Comparison of ENCODE assay signal across 8 cellular contexts in genomic region chr12:6765634-6766581, GRCh38. TPM values are rescaled to one million over a fixed set of nuclear protein-coding genes. Genes with fewer than 3 reads are reported as not detected.
A peak's percentile ranks its signal among the peaks of the same experiment; 100 is the strongest.
DNase-seq lines count a peak whose midpoint lies in the region; ATAC-seq, FAIRE-seq and TF ChIP-seq lines count a peak whose summit lies in the region.

A gene with protein sequence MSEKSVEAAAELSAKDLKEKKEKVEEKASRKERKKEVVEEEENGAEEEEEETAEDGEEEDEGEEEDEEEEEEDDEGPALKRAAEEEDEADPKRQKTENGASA (plus strand): TSS chr12:6766363. CDS start chr12:6766706, 343 bp downstream.

- H3K4me3 ChIP-seq in MG63: peak within 1 kb of the TSS; percentile 90
- peak within 1 kb of the TSS; percentile 87 for H3K4me3 ChIP-seq in SK-N-MC
- peak within 1 kb of the TSS; percentile 81 to 91 (median 86) for H3K4me3 ChIP-seq in HepG2 (replicated peaks in 1 of 3; ENCODE audit: insufficient read depth in 1 of 3, low read depth in 2 of 3, low read length in 3 of 3)

- in situ Hi-C loops in HepG2 (cut with HindIII; ENCODE audit: extremely low pct_ligation_motif_present, low pct_unique_long_range_greater_than_20kb): no loop called here

- WGBS in HepG2 (ENCODE audit: low lambda C conversion rate): 3% methylated on average over 56 of the region's 63 CpGs

- no peak for FAIRE-seq in HepG2 (lab: Jason Lieb, UNC)

- intact Hi-C loops in HepG2 (cut with micrococcal nuclease; ENCODE audit: unreplicated experiment): no loop called here

- no peak for TF ChIP-seq EP300 in HepG2 (IDR thresholded peaks at IDR 0.05; ENCODE audit: low read depth in 2 of 2, low read length in 2 of 2)
- no peak for TF ChIP-seq EP300 in HepG2 (CRISPR knock-in tag; IDR thresholded peaks at IDR 0.05; ENCODE audit: borderline replicate concordance)

- peak within 1 kb of the TSS; percentile 95 to 97 for H3K27ac Mint-ChIP-seq in stimulated activated naive CD8-positive, alpha-beta T cell treated with anti-CD3 and anti-CD28 coated beads, Interleukin-15, amount 100 ng/mL, for 72 hours

- CTCF ChIA-PET in HepG2 (lab: Yijun Ruan, JAX; ENCODE audit: low intra/inter-chr PET ratio, low total read pairs): interaction anchor here (1.2 to 2.3 kb wide), 2 partner anchors 12 to 14 kb away, joined by 4 to 13 read pairs; partner anchors contain the start of gene MLF2

- H3K9ac ChIP-seq in SK-N-MC (ENCODE audit: insufficient read length) (peak within 1 kb of the TSS; percentile 94), HepG2 (ENCODE audit: insufficient read depth, low read depth, low read length) (peak within 1 kb of the TSS; percentile 90)

- H3K9me3 ChIP-seq in MG63 (no peaks in the 10 kb centered on the region), SK-N-MC (ENCODE audit: low read depth, low read length) (no peaks in the 10 kb centered on the region), HepG2 (ENCODE audit: low read length) (no peaks in the 10 kb centered on the region)

- H2AFZ ChIP-seq in HepG2 (ENCODE audit: low read length): no peak within 1 kb of the TSS

- peak within 1 kb of the TSS; percentile 89 for H3K4me3 Mint-ChIP-seq in stimulated activated naive CD8-positive, alpha-beta T cell treated with anti-CD3 and anti-CD28 coated beads, Interleukin-15, amount 100 ng/mL, for 72 hours

- H3K4me1 Mint-ChIP-seq in stimulated activated naive CD8-positive, alpha-beta T cell treated with anti-CD3 and anti-CD28 coated beads, Interleukin-15, amount 100 ng/mL, for 72 hours: peaks cover 61% of the 10 kb centered on the region

- H3K9me3 Mint-ChIP-seq in stimulated activated naive CD8-positive, alpha-beta T cell treated with anti-CD3 and anti-CD28 coated beads, Interleukin-15, amount 100 ng/mL, for 72 hours: no peaks in the 10 kb centered on the region

- BruUV-seq in HepG2 (replicated peaks; lab: Mats Ljungman, UMichigan): no TSS peak

- H3K27me3 ChIP-seq in MG63: no peaks in the 10 kb centered on the region
- H3K27me3 ChIP-seq in HepG2 (ENCODE audit: control insufficient read depth in 1 of 2, insufficient read depth in 2 of 2, low read length in 2 of 2): no peaks in the 10 kb centered on the region

- H3K4me1 ChIP-seq in HepG2 (ENCODE audit: insufficient read depth, low read length): peaks cover 70% of the 10 kb centered on the region

- H3K27me3 Mint-ChIP-seq in stimulated activated naive CD8-positive, alpha-beta T cell treated with anti-CD3 and anti-CD28 coated beads, Interleukin-15, amount 100 ng/mL, for 72 hours: peaks cover 78% of the 10 kb centered on the region

- ATAC-seq in GM21576 (IDR thresholded peaks at IDR 0.05; ENCODE audit: unreplicated experiment) (peak; percentile 18), HepG2 (peak; percentile 2; the same call in 2 of the 3 replicates), HG02884 (IDR thresholded peaks at IDR 0.05; ENCODE audit: unreplicated experiment) (no peak)
- ATAC-seq in stimulated activated naive CD8-positive, alpha-beta T cell treated with anti-CD3 and anti-CD28 coated beads, Interleukin-15, amount 100 ng/mL, for 72 hours: peak; percentile 8

- H4K20me1 ChIP-seq in HepG2 (ENCODE audit: insufficient read depth, low read length): 0 out of 2 replicates have a peak, but pooled peaks cover 6% of the 10 kb centered on the region

- TF ChIP-seq RAD21 in HepG2 (CRISPR knock-in tag; IDR thresholded peaks at IDR 0.05): no peak

- H3K27ac ChIP-seq in SK-N-MC (peak within 1 kb of the TSS; percentile 89), HepG2 (ENCODE audit: extremely low read length, insufficient read depth, low read length) (peak within 1 kb of the TSS; percentile 88)

- TF ChIP-seq CTCF in HepG2 (CRISPR knock-in tag; IDR thresholded peaks at IDR 0.05): peak; percentile 13; the same call in 1 of the 2 replicates

- peak within 1 kb of the TSS; percentile 93 for H3K4me2 ChIP-seq in HepG2 (ENCODE audit: low read depth, low read length)

- peaks cover 20% of the 10 kb centered on the region for H3K79me2 ChIP-seq in HepG2 (ENCODE audit: insufficient read depth, low read length)

- peak in 1 of 2 experiments; percentile 47; a peak in 1 of 4 replicates for TF ChIP-seq POLR2A in HepG2 (IDR thresholded peaks at IDR 0.05; ENCODE audit: insufficient read depth in 1 of 2, low read depth in 2 of 2, low read length in 2 of 2)

- H3K36me3 ChIP-seq in MG63 (peaks cover 27% of the 10 kb centered on the region), SK-N-MC (ENCODE audit: insufficient read depth, low read length) (peaks cover 14% of the 10 kb centered on the region; the same call in 1 of the 2 replicates), HepG2 (replicated peaks in 1 of 2; ENCODE audit: control insufficient read depth in 1 of 2, insufficient read depth in 2 of 2, low read length in 2 of 2) (peaks cover 0 to 8% of the 10 kb centered on the region in 2 experiments; a peak in 1 of 5 replicates)

- POLR2A ChIA-PET in HepG2 (lab: Yijun Ruan, JAX): interaction anchor here (0.8 to 8.3 kb wide), 15 partner anchors 10 to 180 kb away, joined by 3 to 162 read pairs (median 5); partner anchors contain the start of genes C12orf57, CD4, CDCA3 and COPS7A

- DNase-seq in DMS53 (lab: John Stamatoyannopoulos, UW) (peak; percentile 80), MG63 (peak; percentile 94), SK-N-MC (ENCODE audit: low read depth, low spot score) (peak; percentile 51), dermis microvascular lymphatic vessel endothelial cell (ENCODE audit: low read depth in 2 of 2) (peak; percentile 72 to 93), HepG2 (ENCODE audit: low spot score) (peak; percentile 41)
- peak in 1 of 2 donors; percentile 38 for DNase-seq in stimulated activated naive CD8-positive, alpha-beta T cell treated with anti-CD3 and anti-CD28 coated beads, Interleukin-15, amount 100 ng/mL, for 72 hours

TF ChIP-seq in HepG2, 621 proteins besides CTCF, POLR2A, EP300 and RAD21 (continues in another document):
- TF ChIP-seq ZSCAN5A (CRISPR knock-in tag; IDR thresholded peaks at IDR 0.05; ENCODE audit: borderline replicate concordance): no peak
- TF ChIP-seq, protein P1, sequence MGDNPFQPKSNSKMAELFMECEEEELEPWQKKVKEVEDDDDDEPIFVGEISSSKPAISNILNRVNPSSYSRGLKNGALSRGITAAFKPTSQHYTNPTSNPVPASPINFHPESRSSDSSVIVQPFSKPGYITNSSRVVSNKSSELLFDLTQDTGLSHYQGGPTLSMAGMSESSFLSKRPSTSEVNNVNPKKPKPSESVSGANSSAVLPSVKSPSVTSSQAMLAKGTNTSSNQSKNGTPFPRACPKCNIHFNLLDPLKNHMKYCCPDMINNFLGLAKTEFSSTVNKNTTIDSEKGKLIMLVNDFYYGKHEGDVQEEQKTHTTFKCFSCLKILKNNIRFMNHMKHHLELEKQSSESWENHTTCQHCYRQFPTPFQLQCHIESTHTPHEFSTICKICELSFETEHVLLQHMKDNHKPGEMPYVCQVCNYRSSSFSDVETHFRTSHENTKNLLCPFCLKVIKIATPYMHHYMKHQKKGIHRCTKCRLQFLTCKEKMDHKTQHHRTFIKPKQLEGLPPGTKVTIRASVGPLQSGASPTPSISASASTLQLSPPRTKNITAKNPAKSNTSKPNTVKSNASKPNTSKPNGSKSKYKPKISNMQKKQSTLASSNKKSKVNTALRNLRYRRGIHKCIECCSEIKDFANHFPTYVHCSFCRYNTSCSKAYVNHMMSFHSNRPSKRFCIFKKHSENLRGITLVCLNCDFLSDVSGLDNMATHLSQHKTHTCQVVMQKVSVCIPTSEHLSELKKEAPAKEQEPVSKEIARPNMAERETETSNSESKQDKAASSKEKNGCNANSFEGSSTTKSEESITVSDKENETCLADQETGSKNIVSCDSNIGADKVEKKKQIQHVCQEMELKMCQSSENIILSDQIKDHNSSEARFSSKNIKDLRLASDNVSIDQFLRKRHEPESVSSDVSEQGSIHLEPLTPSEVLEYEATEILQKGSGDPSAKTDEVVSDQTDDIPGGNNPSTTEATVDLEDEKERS (CRISPR knock-in tag; IDR thresholded peaks at IDR 0.05): no peak
- 0 out of 2 replicates have a peak, but pooled peaks have one; percentile 22 for TF ChIP-seq IRF2 (CRISPR knock-in tag; IDR thresholded peaks at IDR 0.05)
- peak; percentile 91 for TF ChIP-seq POLR2G (IDR thresholded peaks at IDR 0.05; ENCODE audit: low read depth, low read length)

RNA-seq across cellular contexts. Expression of the gene that starts here (rescaled TPM):
- total RNA-seq in MG63 (2014; rRNA removed; shearing (Covaris generic); ENCODE audit: low replicate concordance): 272 and 328 TPM in 2 replicates
- total RNA-seq in dermis microvascular lymphatic vessel endothelial cell (43.3 and 50.8 TPM in 2 replicates), HepG2 (2016; rRNA removed; fragmentation: Illumina TruSeq; extraction: Trizol) (40.5 and 42.1 TPM in 2 replicates)
- 20.4 and 25.8 TPM in 2 replicates for total RNA-seq in HepG2 (2016; cell fraction: cytosol; rRNA removed; fragmentation: Illumina TruSeq; extraction: Trizol; ENCODE audit: low read depth)
- 34.7 and 40.6 TPM in 2 replicates for total RNA-seq in HepG2 (2016; cell fraction: insoluble cytoplasmic fraction; rRNA removed; fragmentation: Illumina TruSeq; extraction: Trizol)
- total RNA-seq in HepG2 (2016; cell fraction: membrane; rRNA removed; fragmentation: Illumina TruSeq; extraction: Trizol): 33.5 and 39.4 TPM in 2 replicates
- total RNA-seq in HepG2 (2016; cell fraction: nucleus; rRNA removed; fragmentation: Illumina TruSeq; extraction: Trizol): 24.6 and 26.7 TPM in 2 replicates
- 79.1 and 82.4 TPM in 2 replicates for polyA plus RNA-seq in HepG2 (2011; rRNA removed)
- polyA plus RNA-seq in HepG2 (2011; cell fraction: cytosol; rRNA removed): 82.7 and 86.9 TPM in 2 replicates
- polyA plus RNA-seq in HepG2 (2011; cell fraction: nucleus; rRNA removed): 107 and 116 TPM in 2 replicates
- polyA plus RNA-seq in HepG2 (2012): 128 and 237 TPM in 2 replicates
- polyA plus RNA-seq in HepG2 (2016; cell fraction: cytosol; fragmentation: Illumina TruSeq; extraction: Trizol; ENCODE audit: low read depth): 96.6 and 97.7 TPM in 2 replicates
- polyA plus RNA-seq in HepG2 (2016; cell fraction: insoluble cytoplasmic fraction; fragmentation: Illumina TruSeq; extraction: Trizol; ENCODE audit: low read depth): 162 and 207 TPM in 2 replicates
- 140 and 143 TPM in 2 replicates for polyA plus RNA-seq in HepG2 (2016; cell fraction: membrane; fragmentation: Illumina TruSeq; extraction: Trizol; ENCODE audit: low read depth)
- polyA plus RNA-seq in HepG2 (2016; cell fraction: nucleus; fragmentation: Illumina TruSeq; extraction: Trizol; ENCODE audit: insufficient read depth, low read depth): 169 and 175 TPM in 2 replicates
- polyA minus RNA-seq in HepG2 (2011; rRNA and poly(A)+ RNA removed; ENCODE audit: low replicate concordance): 46.9 and 158 TPM in 2 replicates
- polyA minus RNA-seq in HepG2 (2011; cell fraction: cytosol; rRNA and poly(A)+ RNA removed): 19.3 and 21.6 TPM in 2 replicates
- polyA minus RNA-seq in HepG2 (2011; cell fraction: nucleus; rRNA and poly(A)+ RNA removed): 8.1 and 13.0 TPM in 2 replicates
